ENCODE assay signal across 19 cellular contexts in genomic region chr5:157288405-157289163, GRCh38. TPM values are rescaled to one million over a fixed set of nuclear protein-coding genes. Genes with fewer than 3 reads are reported as not detected.
DNase-seq lines count a peak whose midpoint lies in the region; ATAC-seq and TF ChIP-seq lines count a peak whose summit lies in the region.
"Had no signal": no experiment of that assay in that cellular context is flagged by ENCODE, and none has a peak within 500 bp of the region (broad histone marks: within the 10 kb centered on the region; RNA-seq: fewer than 3 reads in every experiment).

No MANE protein-coding gene starts in this region.

- H3K79me2 ChIP-seq in hepatocyte = no peaks in the 10 kb centered on the region

- H3K27ac Mint-ChIP-seq in activated naive CD4-positive, alpha-beta T cell treated with anti-CD3 and anti-CD28 coated beads, Interleukin-2, amount 50 U/mL, for 24 hours = peak overlapping the region; percentile 91
- H3K27ac Mint-ChIP-seq in activated CD4-positive, alpha-beta memory T cell treated with anti-CD3 and anti-CD28 coated beads for 36 hours = peak overlapping the region; percentile 4
- peak overlapping the region; percentile 74 for H3K27ac Mint-ChIP-seq in stimulated activated naive B cell treated with anti-CD40 and anti-IgM and Interleukin-4, amounts not matched to agents 10 μg/mL and 1 μg/mL and 100 μg/mL, for 72 hours

- CTCF ChIA-PET in activated CD4-positive, alpha-beta memory T cell treated with anti-CD3 and anti-CD28 coated beads for 36 hours (lab: Charles Lee) = interaction anchor here (0.7 to 2.6 kb wide), 4 partner anchors 35 to 144 kb away, joined by 3 to 7 read pairs (median 4); no protein-coding TSS in a partner anchor
- CTCF ChIA-PET in GM10248 (lab: Yijun Ruan, JAX) = interaction anchor here (1.0 to 6.3 kb wide), 6 partner anchors 10 to 454 kb away, joined by 3 to 35 read pairs (median 4); no protein-coding TSS in a partner anchor

- no peaks in the 10 kb centered on the region for H4K20me1 ChIP-seq in hepatocyte (ENCODE audit: insufficient read depth, poor library complexity, severe bottlenecking)

- H3K4me3 Mint-ChIP-seq in activated naive CD4-positive, alpha-beta T cell treated with anti-CD3 and anti-CD28 coated beads, Interleukin-2, amount 50 U/mL, for 24 hours = peak overlapping the region; percentile 19
- no peak overlapping the region for H3K4me3 Mint-ChIP-seq in activated CD4-positive, alpha-beta memory T cell treated with anti-CD3 and anti-CD28 coated beads for 36 hours
- H3K4me3 Mint-ChIP-seq in stimulated activated naive B cell treated with anti-CD40 and anti-IgM and Interleukin-4, amounts not matched to agents 10 μg/mL and 1 μg/mL and 100 μg/mL, for 72 hours = no peak overlapping the region

- no peaks in the 10 kb centered on the region for H3K9me3 ChIP-seq in hepatocyte (ENCODE audit: low read depth)
- H3K9me3 ChIP-seq: ascending aorta, mucosa of descending colon, pancreas, stomach, uterus had no signal

- no peaks in the 10 kb centered on the region for H3K27me3 Mint-ChIP-seq in activated naive CD4-positive, alpha-beta T cell treated with anti-CD3 and anti-CD28 coated beads, Interleukin-2, amount 50 U/mL, for 24 hours
- no peaks in the 10 kb centered on the region for H3K27me3 Mint-ChIP-seq in activated CD4-positive, alpha-beta memory T cell treated with anti-CD3 and anti-CD28 coated beads for 36 hours
- no peaks in the 10 kb centered on the region for H3K27me3 Mint-ChIP-seq in stimulated activated naive B cell treated with anti-CD40 and anti-IgM and Interleukin-4, amounts not matched to agents 10 μg/mL and 1 μg/mL and 100 μg/mL, for 72 hours

- 66% methylated on average over 4 of the region's 4 CpGs for WGBS in hepatocyte (ENCODE audit: low lambda C conversion rate, missing lambda C conversion rate)

- peaks cover 18% of the 10 kb centered on the region for H3K36me3 Mint-ChIP-seq in activated naive CD4-positive, alpha-beta T cell treated with anti-CD3 and anti-CD28 coated beads, Interleukin-2, amount 50 U/mL, for 24 hours
- peaks cover 58% of the 10 kb centered on the region for H3K36me3 Mint-ChIP-seq in activated CD4-positive, alpha-beta memory T cell treated with anti-CD3 and anti-CD28 coated beads for 36 hours
- H3K36me3 Mint-ChIP-seq in stimulated activated naive B cell treated with anti-CD40 and anti-IgM and Interleukin-4, amounts not matched to agents 10 μg/mL and 1 μg/mL and 100 μg/mL, for 72 hours = peaks cover 59 to 60% of the 10 kb centered on the region in 2 donors

- H3K4me2 ChIP-seq in hepatocyte = peak overlapping the region; percentile 31

- POLR2A ChIA-PET in activated CD4-positive, alpha-beta memory T cell treated with anti-CD3 and anti-CD28 coated beads for 36 hours (lab: Charles Lee) = no interaction called here
- POLR2A ChIA-PET in GM10248 (lab: Yijun Ruan, JAX) = no interaction called here

- H2AFZ ChIP-seq in hepatocyte = no peak overlapping the region

- ATAC-seq in stimulated activated naive B cell treated with anti-CD40 and anti-IgM and Interleukin-4, amounts not matched to agents 10 μg/mL and 1 μg/mL and 100 μg/mL, for 72 hours (replicated peaks) = no peak
- ATAC-seq: HCT116, mucosa of descending colon, pancreas had no signal

- H3K9me2 ChIP-seq in hepatocyte (replicated peaks; ENCODE audit: insufficient read depth) = no peaks in the 10 kb centered on the region

- no peaks in the 10 kb centered on the region for H3K9me3 Mint-ChIP-seq in activated naive CD4-positive, alpha-beta T cell treated with anti-CD3 and anti-CD28 coated beads, Interleukin-2, amount 50 U/mL, for 24 hours
- H3K9me3 Mint-ChIP-seq in activated CD4-positive, alpha-beta memory T cell treated with anti-CD3 and anti-CD28 coated beads for 36 hours = no peaks in the 10 kb centered on the region
- peaks cover 1 to 6% of the 10 kb centered on the region in 2 donors for H3K9me3 Mint-ChIP-seq in stimulated activated naive B cell treated with anti-CD40 and anti-IgM and Interleukin-4, amounts not matched to agents 10 μg/mL and 1 μg/mL and 100 μg/mL, for 72 hours

- peaks cover 78% of the 10 kb centered on the region for H3K4me1 Mint-ChIP-seq in activated naive CD4-positive, alpha-beta T cell treated with anti-CD3 and anti-CD28 coated beads, Interleukin-2, amount 50 U/mL, for 24 hours
- peaks cover 73% of the 10 kb centered on the region for H3K4me1 Mint-ChIP-seq in activated CD4-positive, alpha-beta memory T cell treated with anti-CD3 and anti-CD28 coated beads for 36 hours (ENCODE audit: low read depth)
- H3K4me1 Mint-ChIP-seq in stimulated activated naive B cell treated with anti-CD40 and anti-IgM and Interleukin-4, amounts not matched to agents 10 μg/mL and 1 μg/mL and 100 μg/mL, for 72 hours = peaks cover 36 to 74% of the 10 kb centered on the region in 2 donors

- intact Hi-C loops in activated CD4-positive, alpha-beta memory T cell treated with anti-CD3 and anti-CD28 coated beads for 36 hours (cut with micrococcal nuclease) = no loop called here

- no peak for DNase-seq in activated naive CD4-positive, alpha-beta T cell treated with anti-CD3 and anti-CD28 coated beads, Interleukin-2, amount 50 U/mL, for 16 hours
- no peak for DNase-seq in activated CD4-positive, alpha-beta memory T cell treated with anti-CD3 and anti-CD28 coated beads for 36 hours
- no peak for DNase-seq in hepatocyte (ENCODE audit: low spot score)
- DNase-seq in stimulated activated naive B cell treated with anti-CD40 and anti-IgM and Interleukin-4, amounts not matched to agents 10 μg/mL and 1 μg/mL and 100 μg/mL, for 72 hours = no peak
- DNase-seq in stimulated activated CD4-positive, alpha-beta T cell treated with anti-CD3 and anti-CD28 coated beads, Interleukin-4, amount 100 ng/mL, for 1 hour = no peak
- no peak for DNase-seq in NCI-H226
- DNase-seq in GM10248 (ENCODE audit: extremely low spot score) = no peak
- DNase-seq: mucosa of descending colon, NCI-H1694, NCI-H446 treated with DMSO at 0.1 percent for 48 hours, pancreas, small intestine, stomach, uterus had no signal

- peaks cover 18% of the 10 kb centered on the region for H3K4me1 ChIP-seq in hepatocyte (ENCODE audit: insufficient read depth)
- H3K4me1 ChIP-seq: ascending aorta, uterus had no signal

- no peak overlapping the region for H3K4me3 ChIP-seq in hepatocyte
- H3K4me3 ChIP-seq: ascending aorta, coronary artery, mucosa of descending colon, pancreas, stomach, uterus had no signal

- H3K27me3 ChIP-seq in hepatocyte = no peaks in the 10 kb centered on the region
- H3K27me3 ChIP-seq: ascending aorta, pancreas, stomach, uterus had no signal

- H3K27ac ChIP-seq in hepatocyte = peak overlapping the region; percentile 78
- H3K27ac ChIP-seq: ascending aorta, epithelial cell of prostate, pancreas, uterus had no signal

- no peak for TF ChIP-seq CTCF in hepatocyte (IDR thresholded peaks at IDR 0.05; ENCODE audit: poor library complexity)
- no peak for TF ChIP-seq CTCF in GM10248 (IDR thresholded peaks at IDR 0.05; ENCODE audit: control extremely low read depth, extremely low read depth, low read depth, missing control alignments)

- no peaks in the 10 kb centered on the region for H3K36me3 ChIP-seq in hepatocyte (replicated peaks; ENCODE audit: insufficient read depth, low read depth)
- H3K36me3 ChIP-seq: pancreas, uterus had no signal

RNA-seq across cellular contexts. Expression of gene CYFIP2, which starts 22.7 kb away (rescaled TPM):
- total RNA-seq in activated CD4-positive, alpha-beta memory T cell treated with anti-CD3 and anti-CD28 coated beads for 36 hours = 100 to 1,000 TPM; 319 to 321 TPM
- 24.8 and 44.9 TPM in 2 replicates for total RNA-seq in hepatocyte
- 24.2 and 30.2 TPM in 2 replicates for polyA plus RNA-seq in hepatocyte

Comparison
In these comparisons a context has a peak if more than half of its experiments do, and no peak if none do; other contexts are left out.
1. H3K27ac Mint-ChIP-seq: peak in every context shown above with its lines; median percentile 91 in activated naive CD4-positive, alpha-beta T cell treated with anti-CD3 and anti-CD28 coated beads, Interleukin-2, amount 50 U/mL, for 24 hours; 74 in stimulated activated naive B cell treated with anti-CD40 and anti-IgM and Interleukin-4, amounts not matched to agents 10 μg/mL and 1 μg/mL and 100 μg/mL, for 72 hours; 4 in activated CD4-positive, alpha-beta memory T cell treated with anti-CD3 and anti-CD28 coated beads for 36 hours.